ENCODE assay signal across 17 cellular contexts in genomic region chr11:13094930-13095687, GRCh38.
DNase-seq lines count a peak whose midpoint lies in the region; ATAC-seq and FAIRE-seq lines count a peak whose summit lies in the region.
"Had no signal": no experiment of that assay in that cellular context is flagged by ENCODE, and none has a peak within 500 bp of the region (broad histone marks: within the 10 kb centered on the region; RNA-seq: fewer than 3 reads in every experiment).

No MANE protein-coding gene starts in this region.

- ATAC-seq in right cardiac atrium, result no peak
- ATAC-seq: T-cell had no signal

- peak; percentile 43 for DNase-seq in DMS153 (lab: John Stamatoyannopoulos, UW)
- peak; percentile 30 for DNase-seq in HT-29 (ENCODE audit: low spot score)
- peak; percentile 66 for DNase-seq in NCI-H774 (lab: John Stamatoyannopoulos, UW)
- DNase-seq in right cardiac atrium, result no peak
- no peak for DNase-seq in HuH-7 (ENCODE audit: low spot score)
- no peak for DNase-seq in activated CD4-positive, alpha-beta T cell treated with anti-CD3 and anti-CD28 coated beads for 4 hours
- DNase-seq in NCI-H2029 (lab: John Stamatoyannopoulos, UW), result no peak
- DNase-seq: HCEC 1CT; KBM-7; NCI-H446 treated with DMSO at 0.1 percent for 48 hours; NK-92 treated with Interleukin-12 subunit alpha and Interleukin-12 subunit beta, amount 100 ng/mL, for 24 hours; T-cell; T1000 had no signal

- H3K4me3 ChIP-seq in right cardiac atrium (ENCODE audit: low read length), result no peak overlapping the region
- H3K4me3 ChIP-seq: SK-N-MC had no signal

- H3K4me1 ChIP-seq in right cardiac atrium (ENCODE audit: control insufficient read depth, insufficient read depth, low read length), result no peaks in the 10 kb centered on the region

- H3K9me3 ChIP-seq in right cardiac atrium (ENCODE audit: control insufficient read depth, low read length), result no peaks in the 10 kb centered on the region

- 53% methylated on average over 6 of the region's 6 CpGs for WGBS in right cardiac atrium

- H3K27me3 ChIP-seq in right cardiac atrium (ENCODE audit: control insufficient read depth, insufficient read depth), result no peaks in the 10 kb centered on the region

- FAIRE-seq in islet of Langerhans (lab: Jason Lieb, UNC), result peak; percentile 51
- FAIRE-seq: GM12891, GM19239 had no signal

- intact Hi-C loops in right cardiac atrium (cut with DNase I), result no loop called here

- H3K27ac ChIP-seq in right cardiac atrium (ENCODE audit: low read length), result no peak overlapping the region
- H3K27ac ChIP-seq: SK-N-MC had no signal

Comparison
In these comparisons a context has a peak if more than half of its experiments do, and no peak if none do; other contexts are left out.
1. DNase-seq: peak in DMS153 (single experiment), HT-29 (single experiment) and NCI-H774 (single experiment); none in right cardiac atrium (0 of 3), HuH-7 (single experiment), activated CD4-positive, alpha-beta T cell treated with anti-CD3 and anti-CD28 coated beads for 4 hours (0 of 2) and NCI-H2029 (single experiment).